ENCODE assay signal across 1 cellular context in the genomic region with DNA sequence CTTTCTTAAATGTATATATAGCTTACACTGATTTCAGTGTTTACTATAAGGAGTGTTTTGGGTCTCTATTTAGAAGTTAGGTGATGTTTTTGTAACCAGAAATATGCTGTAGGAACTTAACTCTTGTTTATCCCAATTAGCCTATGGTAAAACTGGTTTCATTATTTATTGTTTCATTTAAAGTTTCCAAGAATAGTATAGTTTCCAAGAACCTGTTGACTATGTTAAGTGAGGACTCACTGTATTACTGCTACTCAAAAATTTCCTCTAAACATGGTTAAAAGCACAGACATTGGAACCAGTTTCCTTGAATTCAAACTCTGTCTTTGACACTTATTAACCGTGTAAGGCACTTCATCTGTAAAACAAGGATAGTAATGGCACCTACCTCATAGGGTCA.
TF ChIP-seq lines count a peak whose summit lies in the region.

No MANE protein-coding gene starts in this region.

TF ChIP-seq in SK-N-SH treated with all-trans-retinoic acid at 6 μM for 48 hours, 23 proteins besides CTCF, POLR2A, EP300 and RAD21 (continued from another document):
- TF ChIP-seq, protein P1, sequence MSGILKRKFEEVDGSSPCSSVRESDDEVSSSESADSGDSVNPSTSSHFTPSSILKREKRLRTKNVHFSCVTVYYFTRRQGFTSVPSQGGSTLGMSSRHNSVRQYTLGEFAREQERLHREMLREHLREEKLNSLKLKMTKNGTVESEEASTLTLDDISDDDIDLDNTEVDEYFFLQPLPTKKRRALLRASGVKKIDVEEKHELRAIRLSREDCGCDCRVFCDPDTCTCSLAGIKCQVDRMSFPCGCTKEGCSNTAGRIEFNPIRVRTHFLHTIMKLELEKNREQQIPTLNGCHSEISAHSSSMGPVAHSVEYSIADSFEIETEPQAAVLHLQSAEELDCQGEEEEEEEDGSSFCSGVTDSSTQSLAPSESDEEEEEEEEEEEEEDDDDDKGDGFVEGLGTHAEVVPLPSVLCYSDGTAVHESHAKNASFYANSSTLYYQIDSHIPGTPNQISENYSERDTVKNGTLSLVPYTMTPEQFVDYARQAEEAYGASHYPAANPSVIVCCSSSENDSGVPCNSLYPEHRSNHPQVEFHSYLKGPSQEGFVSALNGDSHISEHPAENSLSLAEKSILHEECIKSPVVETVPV (CRISPR knock-in tag; IDR thresholded peaks at IDR 0.05) = no peak
- no peak for TF ChIP-seq SNAI2 (CRISPR knock-in tag; IDR thresholded peaks at IDR 0.05)
